8 cellular contexts compared by ENCODE assay signal in genomic region chr2:109032229-109032800, GRCh38. TPM values are rescaled to one million over a fixed set of nuclear protein-coding genes. Genes with fewer than 3 reads are reported as not detected.
DNase-seq lines count a peak whose midpoint lies in the region; ATAC-seq and TF ChIP-seq lines count a peak whose summit lies in the region.

No MANE protein-coding gene starts in this region.

- peak overlapping the region; percentile 32 for H3K4me3 ChIP-seq in urinary bladder (ENCODE audit: low read depth, low read length)

- H3K9me3 Mint-ChIP-seq in activated naive CD8-positive, alpha-beta T cell treated with anti-CD3 and anti-CD28 coated beads, Interleukin-2, amount 50 U/mL, for 24 hours = peaks cover 5% of the 10 kb centered on the region
- H3K9me3 Mint-ChIP-seq in mesothelial cell of epicardium = peaks cover 4% of the 10 kb centered on the region

- peaks cover 3% of the 10 kb centered on the region for H3K36me3 Mint-ChIP-seq in activated naive CD8-positive, alpha-beta T cell treated with anti-CD3 and anti-CD28 coated beads, Interleukin-2, amount 50 U/mL, for 24 hours (ENCODE audit: low read depth)
- H3K36me3 Mint-ChIP-seq in mesothelial cell of epicardium = peaks cover 1% of the 10 kb centered on the region

- H3K27me3 Mint-ChIP-seq in activated naive CD8-positive, alpha-beta T cell treated with anti-CD3 and anti-CD28 coated beads, Interleukin-2, amount 50 U/mL, for 24 hours = no peaks in the 10 kb centered on the region
- H3K27me3 Mint-ChIP-seq in mesothelial cell of epicardium (ENCODE audit: low read depth) = peaks cover under 1% of the 10 kb centered on the region

- H3K4me1 Mint-ChIP-seq in activated naive CD8-positive, alpha-beta T cell treated with anti-CD3 and anti-CD28 coated beads, Interleukin-2, amount 50 U/mL, for 24 hours = peaks cover 39% of the 10 kb centered on the region
- H3K4me1 Mint-ChIP-seq in mesothelial cell of epicardium = peaks cover 25% of the 10 kb centered on the region

- peak overlapping the region; percentile 87 for H3K27ac Mint-ChIP-seq in activated naive CD8-positive, alpha-beta T cell treated with anti-CD3 and anti-CD28 coated beads, Interleukin-2, amount 50 U/mL, for 24 hours
- peak overlapping the region; percentile 62 for H3K27ac Mint-ChIP-seq in mesothelial cell of epicardium

- peak overlapping the region; percentile 39 for H3K27ac ChIP-seq in urinary bladder (ENCODE audit: low read depth)

- peak overlapping the region; percentile 82 for H3K4me3 Mint-ChIP-seq in activated naive CD8-positive, alpha-beta T cell treated with anti-CD3 and anti-CD28 coated beads, Interleukin-2, amount 50 U/mL, for 24 hours
- H3K4me3 Mint-ChIP-seq in mesothelial cell of epicardium = peak overlapping the region; percentile 68

- 74% methylated on average over 9 of the region's 9 CpGs for WGBS in urinary bladder

- TF ChIP-seq CTCF in mesothelial cell of epicardium (IDR thresholded peaks at IDR 0.05; ENCODE audit: unreplicated experiment) = no peak

- DNase-seq in stimulated activated CD4-positive, alpha-beta T cell treated with anti-CD3 and anti-CD28 coated beads, Interleukin-15, amount 100 ng/mL, for 24 hours = peak; percentile 32
- no peak for DNase-seq in stimulated activated CD4-positive, alpha-beta T cell treated with anti-CD3 and anti-CD28 coated beads, Interleukin-12 subunit alpha, Interleukin-12 subunit beta, amount 100 ng/mL, for 4 hours
- no peak for DNase-seq in activated naive CD8-positive, alpha-beta T cell treated with anti-CD3 and anti-CD28 coated beads, Interleukin-2, amount 50 U/mL, for 24 hours
- DNase-seq in mesothelial cell of epicardium (ENCODE audit: low spot score in 2 of 2, unreplicated experiment in 2 of 2) (no peak), DMS 273 (lab: John Stamatoyannopoulos, UW; ENCODE audit: unreplicated experiment) (no peak), germinal center (ENCODE audit: low spot score) (no peak), NCI-H526 (lab: John Stamatoyannopoulos, UW) (no peak)

- H3K4me1 ChIP-seq in urinary bladder (ENCODE audit: insufficient read depth) = no peaks in the 10 kb centered on the region

- ATAC-seq in activated naive CD8-positive, alpha-beta T cell treated with anti-CD3 and anti-CD28 coated beads, Interleukin-2, amount 50 U/mL, for 24 hours = no peak

- no peaks in the 10 kb centered on the region for H3K36me3 ChIP-seq in urinary bladder (ENCODE audit: insufficient read depth)

RNA-seq across cellular contexts. Expression of gene EDAR, which starts 43.3 kb away (rescaled TPM):
- total RNA-seq in mesothelial cell of epicardium (5.1 to 6.6 TPM (median 5.5 TPM) in 3 replicates), urinary bladder (1.7 TPM)
- polyA plus RNA-seq in urinary bladder = 3.9 TPM
